In the genomic region with DNA sequence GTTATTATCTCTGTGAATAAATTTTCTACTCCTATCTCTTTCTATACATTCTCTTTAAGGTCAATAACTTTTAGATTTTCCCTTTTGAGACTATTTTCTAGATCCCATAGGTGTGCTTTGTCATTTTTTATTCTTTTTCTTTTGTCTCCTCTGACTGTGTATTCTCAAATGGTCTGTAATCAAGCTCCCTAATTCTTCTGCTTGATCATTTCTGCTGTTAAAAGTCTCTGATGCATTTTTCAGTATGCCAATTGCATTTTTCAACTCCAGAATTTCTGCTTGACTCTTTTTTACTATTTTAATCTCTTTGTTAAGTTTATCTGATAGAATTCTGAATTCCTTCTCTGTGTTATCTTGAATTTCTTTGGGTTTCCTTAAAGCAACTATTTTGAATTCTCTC, we compare ENCODE assay signal across 20 cellular contexts.
DNase-seq lines count a peak whose midpoint lies in the region; ATAC-seq, FAIRE-seq and TF ChIP-seq lines count a peak whose summit lies in the region.
"Had no signal": no experiment of that assay in that cellular context is flagged by ENCODE, and none has a peak within 500 bp of the region (broad histone marks: within the 10 kb centered on the region; RNA-seq: fewer than 3 reads in every experiment).

No MANE protein-coding gene starts in this region.

- H3K79me2 ChIP-seq in HCT116 (ENCODE audit: insufficient read depth, low read length) (no peaks in the 10 kb centered on the region), K562 (ENCODE audit: control insufficient read depth, insufficient read depth, low read length) (no peaks in the 10 kb centered on the region)

- no peak overlapping the region for H3K4me3 ChIP-seq in HCT116 (replicated peaks in 1 of 2; ENCODE audit: low read depth in 1 of 2, low read length in 2 of 2)
- H3K4me3 ChIP-seq in K562: no peak overlapping the region
- H3K4me3 ChIP-seq: BLaER1 had no signal

- BruUV-seq in HCT116 (replicated peaks; lab: Mats Ljungman, UMichigan): no TSS peak
- BruUV-seq in K562 (replicated peaks; lab: Mats Ljungman, UMichigan): no TSS peak

- FAIRE-seq in GM19239 (lab: Jason Lieb, UNC): peak; percentile 42
- no peak for FAIRE-seq in K562 (lab: Jason Lieb, UNC)
- FAIRE-seq: A204.1, D721Med, G401.6, GM12891 had no signal

- H2AFZ ChIP-seq in HCT116 (ENCODE audit: low read depth, low read length, poor library complexity, severe bottlenecking) (no peak overlapping the region), K562 (ENCODE audit: low read depth, low read length) (no peak overlapping the region)

- RAD21 ChIA-PET in HCT116 (lab: Charles Lee; ENCODE audit: low non-redundant PET in 1 of 2, low total read pairs in 2 of 2, uncharacterized antibody in 2 of 2, unreplicated experiment in 2 of 2): no interaction called here

- H3K4me1 ChIP-seq in HCT116 (ENCODE audit: control insufficient read depth in 1 of 2, insufficient read depth in 2 of 2, low read length in 2 of 2) (no peaks in the 10 kb centered on the region), K562 (replicated peaks in 1 of 2; ENCODE audit: control insufficient read depth in 2 of 2, insufficient read depth in 2 of 2, low read length in 2 of 2) (no peaks in the 10 kb centered on the region)
- H3K4me1 ChIP-seq: BE2C, BLaER1, Caco-2 had no signal

- ATAC-seq in HCT116 (no peak), K562 (no peak), GM18517 (IDR thresholded peaks at IDR 0.05; ENCODE audit: unreplicated experiment) (no peak)
- ATAC-seq: CD8-positive, alpha-beta T cell had no signal

- H3K9me2 ChIP-seq in HCT116 (ENCODE audit: insufficient read depth): no peaks in the 10 kb centered on the region

- TF ChIP-seq RAD21 in HCT116 (IDR thresholded peaks at IDR 0.05; ENCODE audit: low read depth) (no peak), K562 (CRISPR knock-in tag; conservative IDR thresholded peaks at IDR 0.05 in 1 of 2, IDR thresholded peaks at IDR 0.05 in 1 of 2) (no peak)

- H3K9me3 ChIP-seq in HCT116 (ENCODE audit: control insufficient read depth in 1 of 2, insufficient read depth in 1 of 2, low read depth in 1 of 2, low read length in 2 of 2): peaks cover 4 to 6% of the 10 kb centered on the region in 2 experiments; a peak in 3 of 4 replicates
- H3K9me3 ChIP-seq in K562 (replicated peaks; ENCODE audit: control insufficient read depth, insufficient read depth, low read depth, low read length): peaks cover 5% of the 10 kb centered on the region
- H3K9me3 ChIP-seq: BE2C had no signal

- no peak for TF ChIP-seq EP300 in K562 (IDR thresholded peaks at IDR 0.05; ENCODE audit: low read length)

- no peak for DNase-seq in GM19239 (ENCODE audit: insufficient read length, low spot score)
- DNase-seq in HCT116 (ENCODE audit: low read depth, low spot score): no peak
- DNase-seq in K562 (ENCODE audit: extremely low read depth in 1 of 4, low spot score in 3 of 4): no peak
- DNase-seq in NCI-H1694 treated with DMSO at 0.1 percent for 48 hours (lab: John Stamatoyannopoulos, UW): no peak
- DNase-seq: 8988T; ACHN; BE2C; C1 segment of cervical spinal cord; Caco-2; Calu3; CD4-positive, CD25-positive, alpha-beta regulatory T cell; CD8-positive, alpha-beta T cell; DMS79 treated with DMSO at 0.1 percent for 48 hours; GF-D8 had no signal

- CTCF ChIA-PET in HCT116 (lab: Charles Lee) (no interaction called here), K562 (lab: Yijun Ruan, JAX; ENCODE audit: low intra/inter-chr PET ratio) (interaction anchor here (0.8 kb wide), 1 partner anchor 14 kb away, joined by 3 read pairs; no protein-coding TSS in a partner anchor)

- H3K27ac ChIP-seq in HCT116 (ENCODE audit: low read depth, low read length) (no peak overlapping the region), K562 (ENCODE audit: extremely low read depth, low read depth, low read length) (no peak overlapping the region)
- H3K27ac ChIP-seq: BLaER1 had no signal

- H3K27me3 ChIP-seq in HCT116 (ENCODE audit: insufficient read depth, low read length): no peaks in the 10 kb centered on the region
- H3K27me3 ChIP-seq in K562 (ENCODE audit: control insufficient read depth in 2 of 2, insufficient read depth in 2 of 2, low read length in 2 of 2): no peaks in the 10 kb centered on the region
- H3K27me3 ChIP-seq: BE2C, BLaER1 had no signal

- H4K20me1 ChIP-seq in HCT116 (ENCODE audit: insufficient read depth) (no peaks in the 10 kb centered on the region), K562 (replicated peaks; ENCODE audit: control insufficient read depth, insufficient read depth, low read length) (no peaks in the 10 kb centered on the region)
- H4K20me1 ChIP-seq: BLaER1 had no signal

- H3K36me3 ChIP-seq in HCT116 (ENCODE audit: control insufficient read depth in 1 of 2, insufficient read depth in 2 of 2, low read length in 2 of 2) (no peaks in the 10 kb centered on the region), K562 (ENCODE audit: control insufficient read depth, insufficient read depth, low read length) (no peaks in the 10 kb centered on the region)
- H3K36me3 ChIP-seq: BE2C, BLaER1 had no signal

- no peak for TF ChIP-seq CTCF in HCT116 (IDR thresholded peaks at IDR 0.05 in 2 of 3, conservative IDR thresholded peaks at IDR 0.05 in 1 of 3; ENCODE audit: borderline replicate concordance in 1 of 3, insufficient read depth in 1 of 3, low read depth in 2 of 3, low read length in 2 of 3)
- TF ChIP-seq CTCF in K562 (IDR thresholded peaks at IDR 0.05 in 2 of 3, conservative IDR thresholded peaks at IDR 0.05 in 1 of 3; ENCODE audit: insufficient read depth in 2 of 3, low read depth in 1 of 3, low read length in 3 of 3): no peak

- no peak overlapping the region for H3K9ac ChIP-seq in HCT116 (ENCODE audit: low read length)
- H3K9ac ChIP-seq in K562 (ENCODE audit: insufficient read depth in 1 of 2, low read depth in 2 of 2, low read length in 2 of 2): no peak overlapping the region
- H3K9ac ChIP-seq: BLaER1 had no signal

- no peak for TF ChIP-seq POLR2A in HCT116 (IDR thresholded peaks at IDR 0.05; ENCODE audit: borderline replicate concordance, extremely low read depth, insufficient read depth, insufficient read length)
- TF ChIP-seq POLR2A in K562 (conservative IDR thresholded peaks at IDR 0.05): no peak

- intact Hi-C loops in HCT116 (cut with micrococcal nuclease): no loop called here
- intact Hi-C loops in K562 (cut with micrococcal nuclease): no loop called here

- POLR2A ChIA-PET in HCT116 (lab: Charles Lee) (no interaction called here), K562 (lab: Yijun Ruan, JAX) (no interaction called here)

- H3K4me2 ChIP-seq in HCT116 (ENCODE audit: low read length): no peak overlapping the region
- H3K4me2 ChIP-seq in K562 (ENCODE audit: insufficient read depth, low read length): no peak overlapping the region
- H3K4me2 ChIP-seq: BLaER1 had no signal

- in situ Hi-C loops in K562 (cut with MboI): no loop called here

- H3K9me1 ChIP-seq in K562 (ENCODE audit: control insufficient read depth, insufficient read depth, low read length): no peaks in the 10 kb centered on the region

TF ChIP-seq in HCT116, 20 proteins besides CTCF, POLR2A, EP300 and RAD21:
- TF ChIP-seq POLR2AphosphoS5 (IDR thresholded peaks at IDR 0.05; ENCODE audit: low read depth, low read length): no peak
- TF ChIP-seq CBX3 (IDR thresholded peaks at IDR 0.05; ENCODE audit: low read depth): peak; percentile 25; the same call in 1 of the 2 replicates
TF ChIP-seq in HCT116: peak in this region for 1.

TF ChIP-seq in K562, 482 proteins besides CTCF, POLR2A, EP300 and RAD21 (continues in another document):
- peak in 1 of 2 experiments; percentile 58; a peak in 1 of 3 replicates for TF ChIP-seq CBX3 (IDR thresholded peaks at IDR 0.05; ENCODE audit: borderline replicate concordance in 1 of 2, low read length in 2 of 2)
- peak in 1 of 2 experiments; percentile 67; a peak in 1 of 4 replicates for TF ChIP-seq TRIM24 (IDR thresholded peaks at IDR 0.05)
- TF ChIP-seq TRIM28 (IDR thresholded peaks at IDR 0.05): peak; percentile 96
- TF ChIP-seq, protein P1, sequence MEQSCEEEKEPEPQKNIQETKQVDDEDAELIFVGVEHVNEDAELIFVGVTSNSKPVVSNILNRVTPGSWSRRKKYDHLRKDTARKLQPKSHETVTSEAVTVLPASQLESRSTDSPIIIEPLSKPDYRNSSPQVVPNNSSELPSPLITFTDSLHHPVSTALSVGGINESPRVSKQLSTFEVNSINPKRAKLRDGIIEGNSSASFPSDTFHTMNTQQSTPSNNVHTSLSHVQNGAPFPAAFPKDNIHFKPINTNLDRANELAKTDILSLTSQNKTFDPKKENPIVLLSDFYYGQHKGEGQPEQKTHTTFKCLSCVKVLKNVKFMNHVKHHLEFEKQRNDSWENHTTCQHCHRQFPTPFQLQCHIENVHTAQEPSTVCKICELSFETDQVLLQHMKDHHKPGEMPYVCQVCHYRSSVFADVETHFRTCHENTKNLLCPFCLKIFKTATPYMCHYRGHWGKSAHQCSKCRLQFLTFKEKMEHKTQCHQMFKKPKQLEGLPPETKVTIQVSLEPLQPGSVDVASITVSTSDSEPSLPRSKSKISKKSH (CRISPR knock-in tag; IDR thresholded peaks at IDR 0.05): peak; percentile 86; the same call in 1 of the 2 replicates
- no peak for TF ChIP-seq ZFPM2 (CRISPR knock-in tag; IDR thresholded peaks at IDR 0.05)
- no peak for TF ChIP-seq KDM2B (CRISPR knock-in tag; IDR thresholded peaks at IDR 0.05)
- TF ChIP-seq ZEB2 (IDR thresholded peaks at IDR 0.05): 0 out of 2 replicates have a peak, but pooled peaks have one; percentile 24
- TF ChIP-seq PCBP1 (IDR thresholded peaks at IDR 0.05; ENCODE audit: low read depth, low read length, poor library complexity, severe bottlenecking): no peak
- TF ChIP-seq CBX5 (IDR thresholded peaks at IDR 0.05; ENCODE audit: borderline replicate concordance, low read depth): 0 out of 2 replicates have a peak, but pooled peaks have one; percentile 71
- no peak for TF ChIP-seq NR2C1 (IDR thresholded peaks at IDR 0.05)
- TF ChIP-seq NR2C1 (tag; IDR thresholded peaks at IDR 0.05): no peak
- TF ChIP-seq GTF2E2 (tag; IDR thresholded peaks at IDR 0.05): no peak
- TF ChIP-seq, protein P2, sequence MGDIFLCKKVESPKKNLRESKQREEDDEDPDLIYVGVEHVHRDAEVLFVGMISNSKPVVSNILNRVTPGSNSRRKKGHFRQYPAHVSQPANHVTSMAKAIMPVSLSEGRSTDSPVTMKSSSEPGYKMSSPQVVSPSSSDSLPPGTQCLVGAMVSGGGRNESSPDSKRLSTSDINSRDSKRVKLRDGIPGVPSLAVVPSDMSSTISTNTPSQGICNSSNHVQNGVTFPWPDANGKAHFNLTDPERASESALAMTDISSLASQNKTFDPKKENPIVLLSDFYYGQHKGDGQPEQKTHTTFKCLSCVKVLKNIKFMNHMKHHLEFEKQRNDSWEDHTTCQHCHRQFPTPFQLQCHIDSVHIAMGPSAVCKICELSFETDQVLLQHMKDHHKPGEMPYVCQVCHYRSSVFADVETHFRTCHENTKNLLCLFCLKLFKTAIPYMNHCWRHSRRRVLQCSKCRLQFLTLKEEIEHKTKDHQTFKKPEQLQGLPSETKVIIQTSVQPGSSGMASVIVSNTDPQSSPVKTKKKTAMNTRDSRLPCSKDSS (IDR thresholded peaks at IDR 0.05; ENCODE audit: low read depth, partially characterized antibody): peak; percentile 89
- TF ChIP-seq ZFP1 (CRISPR knock-in tag; IDR thresholded peaks at IDR 0.05): no peak
- no peak for TF ChIP-seq ZBED1 (IDR thresholded peaks at IDR 0.05)
- no peak for TF ChIP-seq PHB (CRISPR knock-in tag; IDR thresholded peaks at IDR 0.05)
